In the genomic region with DNA sequence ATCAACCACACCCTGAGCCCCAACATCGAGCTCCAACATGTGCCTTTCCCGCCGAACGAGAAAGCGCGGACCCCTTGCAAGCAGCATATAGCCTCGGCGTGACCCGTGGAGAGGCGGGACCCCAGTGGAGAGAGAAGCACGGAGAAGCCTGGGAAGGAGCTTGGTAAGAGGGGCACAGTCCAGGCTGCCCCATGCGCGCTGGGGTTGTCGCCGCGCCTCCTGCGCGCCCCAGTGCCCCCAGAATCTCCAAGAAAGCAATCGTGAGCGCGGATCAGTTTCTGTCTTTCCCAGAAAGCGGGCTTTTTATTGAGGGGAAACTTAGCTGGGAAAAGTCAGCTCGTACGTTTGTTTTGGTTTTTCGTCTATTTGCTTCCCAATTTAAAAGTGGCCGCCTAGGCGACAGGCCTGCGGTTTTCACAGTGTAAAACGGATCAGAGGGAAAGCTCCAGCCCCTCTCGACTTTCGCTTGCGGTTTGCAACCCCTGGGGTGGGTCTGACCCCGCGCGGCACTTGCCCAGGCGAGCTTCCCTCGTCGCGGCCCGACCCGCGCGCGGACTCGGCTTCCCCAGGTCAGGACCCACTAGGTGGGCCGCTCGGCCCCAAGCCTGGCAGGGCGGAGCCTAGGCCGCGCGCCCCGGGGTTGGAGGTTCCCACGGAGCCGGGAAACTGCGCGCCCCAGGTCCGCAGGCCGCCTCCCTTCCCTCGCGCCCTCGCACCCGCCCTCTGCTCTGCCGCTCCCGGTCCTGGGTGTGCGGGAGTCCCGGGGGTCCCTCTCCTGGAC, we compare ENCODE assay signal across 1 cellular context.
TF ChIP-seq lines count a peak whose summit lies in the region.

No MANE protein-coding gene starts in this region.

TF ChIP-seq in WTC11, 78 proteins besides CTCF, POLR2A, EP300 and RAD21 (continued from another document and continues in another):
- TF ChIP-seq, protein P1, sequence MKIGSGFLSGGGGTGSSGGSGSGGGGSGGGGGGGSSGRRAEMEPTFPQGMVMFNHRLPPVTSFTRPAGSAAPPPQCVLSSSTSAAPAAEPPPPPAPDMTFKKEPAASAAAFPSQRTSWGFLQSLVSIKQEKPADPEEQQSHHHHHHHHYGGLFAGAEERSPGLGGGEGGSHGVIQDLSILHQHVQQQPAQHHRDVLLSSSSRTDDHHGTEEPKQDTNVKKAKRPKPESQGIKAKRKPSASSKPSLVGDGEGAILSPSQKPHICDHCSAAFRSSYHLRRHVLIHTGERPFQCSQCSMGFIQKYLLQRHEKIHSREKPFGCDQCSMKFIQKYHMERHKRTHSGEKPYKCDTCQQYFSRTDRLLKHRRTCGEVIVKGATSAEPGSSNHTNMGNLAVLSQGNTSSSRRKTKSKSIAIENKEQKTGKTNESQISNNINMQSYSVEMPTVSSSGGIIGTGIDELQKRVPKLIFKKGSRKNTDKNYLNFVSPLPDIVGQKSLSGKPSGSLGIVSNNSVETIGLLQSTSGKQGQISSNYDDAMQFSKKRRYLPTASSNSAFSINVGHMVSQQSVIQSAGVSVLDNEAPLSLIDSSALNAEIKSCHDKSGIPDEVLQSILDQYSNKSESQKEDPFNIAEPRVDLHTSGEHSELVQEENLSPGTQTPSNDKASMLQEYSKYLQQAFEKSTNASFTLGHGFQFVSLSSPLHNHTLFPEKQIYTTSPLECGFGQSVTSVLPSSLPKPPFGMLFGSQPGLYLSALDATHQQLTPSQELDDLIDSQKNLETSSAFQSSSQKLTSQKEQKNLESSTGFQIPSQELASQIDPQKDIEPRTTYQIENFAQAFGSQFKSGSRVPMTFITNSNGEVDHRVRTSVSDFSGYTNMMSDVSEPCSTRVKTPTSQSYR (CRISPR knock-in tag; IDR thresholded peaks at IDR 0.05) = no peak
- TF ChIP-seq ZNF219 (CRISPR knock-in tag; IDR thresholded peaks at IDR 0.05; ENCODE audit: borderline replicate concordance) (no peak), CREB1 (CRISPR knock-in tag; IDR thresholded peaks at IDR 0.05) (no peak), ATF1 (CRISPR knock-in tag; IDR thresholded peaks at IDR 0.05) (no peak), TEAD1 (CRISPR knock-in tag; IDR thresholded peaks at IDR 0.05) (no peak), JUN (CRISPR knock-in tag; IDR thresholded peaks at IDR 0.05) (no peak), ETV6 (CRISPR knock-in tag; IDR thresholded peaks at IDR 0.05) (0 out of 2 replicates have a peak, but pooled peaks have one; percentile 42), TEAD4 (CRISPR knock-in tag; IDR thresholded peaks at IDR 0.05) (no peak), IRF2 (CRISPR knock-in tag; IDR thresholded peaks at IDR 0.05; ENCODE audit: borderline replicate concordance, low read depth) (no peak), HMGA2 (CRISPR knock-in tag; IDR thresholded peaks at IDR 0.05) (no peak), EMX1 (CRISPR knock-in tag; IDR thresholded peaks at IDR 0.05) (no peak), NFYB (CRISPR knock-in tag; conservative IDR thresholded peaks at IDR 0.05; ENCODE audit: low read depth) (no peak), TCF7 (CRISPR knock-in tag; IDR thresholded peaks at IDR 0.05; ENCODE audit: low read depth) (no peak), ESRRA (CRISPR knock-in tag; IDR thresholded peaks at IDR 0.05; ENCODE audit: borderline replicate concordance) (0 out of 2 replicates have a peak, but pooled peaks have one; percentile 20), RELA (CRISPR knock-in tag; IDR thresholded peaks at IDR 0.05; ENCODE audit: borderline replicate concordance) (0 out of 2 replicates have a peak, but pooled peaks have one; percentile 43), TP53 (CRISPR knock-in tag; IDR thresholded peaks at IDR 0.05) (no peak), SOX15 (CRISPR knock-in tag; IDR thresholded peaks at IDR 0.05) (no peak)
- TF ChIP-seq, protein P2, sequence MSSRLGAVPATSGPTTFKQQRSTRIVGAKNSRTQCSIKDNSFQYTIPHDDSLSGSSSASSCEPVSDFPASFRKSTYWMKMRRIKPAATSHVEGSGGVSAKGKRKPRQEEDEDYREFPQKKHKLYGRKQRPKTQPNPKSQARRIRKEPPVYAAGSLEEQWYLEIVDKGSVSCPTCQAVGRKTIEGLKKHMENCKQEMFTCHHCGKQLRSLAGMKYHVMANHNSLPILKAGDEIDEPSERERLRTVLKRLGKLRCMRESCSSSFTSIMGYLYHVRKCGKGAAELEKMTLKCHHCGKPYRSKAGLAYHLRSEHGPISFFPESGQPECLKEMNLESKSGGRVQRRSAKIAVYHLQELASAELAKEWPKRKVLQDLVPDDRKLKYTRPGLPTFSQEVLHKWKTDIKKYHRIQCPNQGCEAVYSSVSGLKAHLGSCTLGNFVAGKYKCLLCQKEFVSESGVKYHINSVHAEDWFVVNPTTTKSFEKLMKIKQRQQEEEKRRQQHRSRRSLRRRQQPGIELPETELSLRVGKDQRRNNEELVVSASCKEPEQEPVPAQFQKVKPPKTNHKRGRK (CRISPR knock-in tag; IDR thresholded peaks at IDR 0.05; ENCODE audit: borderline replicate concordance) = no peak
- TF ChIP-seq, protein P3, sequence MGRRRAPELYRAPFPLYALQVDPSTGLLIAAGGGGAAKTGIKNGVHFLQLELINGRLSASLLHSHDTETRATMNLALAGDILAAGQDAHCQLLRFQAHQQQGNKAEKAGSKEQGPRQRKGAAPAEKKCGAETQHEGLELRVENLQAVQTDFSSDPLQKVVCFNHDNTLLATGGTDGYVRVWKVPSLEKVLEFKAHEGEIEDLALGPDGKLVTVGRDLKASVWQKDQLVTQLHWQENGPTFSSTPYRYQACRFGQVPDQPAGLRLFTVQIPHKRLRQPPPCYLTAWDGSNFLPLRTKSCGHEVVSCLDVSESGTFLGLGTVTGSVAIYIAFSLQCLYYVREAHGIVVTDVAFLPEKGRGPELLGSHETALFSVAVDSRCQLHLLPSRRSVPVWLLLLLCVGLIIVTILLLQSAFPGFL (CRISPR knock-in tag; IDR thresholded peaks at IDR 0.05; ENCODE audit: borderline replicate concordance) = no peak
- TF ChIP-seq, protein P4, sequence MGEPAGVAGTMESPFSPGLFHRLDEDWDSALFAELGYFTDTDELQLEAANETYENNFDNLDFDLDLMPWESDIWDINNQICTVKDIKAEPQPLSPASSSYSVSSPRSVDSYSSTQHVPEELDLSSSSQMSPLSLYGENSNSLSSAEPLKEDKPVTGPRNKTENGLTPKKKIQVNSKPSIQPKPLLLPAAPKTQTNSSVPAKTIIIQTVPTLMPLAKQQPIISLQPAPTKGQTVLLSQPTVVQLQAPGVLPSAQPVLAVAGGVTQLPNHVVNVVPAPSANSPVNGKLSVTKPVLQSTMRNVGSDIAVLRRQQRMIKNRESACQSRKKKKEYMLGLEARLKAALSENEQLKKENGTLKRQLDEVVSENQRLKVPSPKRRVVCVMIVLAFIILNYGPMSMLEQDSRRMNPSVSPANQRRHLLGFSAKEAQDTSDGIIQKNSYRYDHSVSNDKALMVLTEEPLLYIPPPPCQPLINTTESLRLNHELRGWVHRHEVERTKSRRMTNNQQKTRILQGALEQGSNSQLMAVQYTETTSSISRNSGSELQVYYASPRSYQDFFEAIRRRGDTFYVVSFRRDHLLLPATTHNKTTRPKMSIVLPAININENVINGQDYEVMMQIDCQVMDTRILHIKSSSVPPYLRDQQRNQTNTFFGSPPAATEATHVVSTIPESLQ (CRISPR knock-in tag; IDR thresholded peaks at IDR 0.05) = no peak
- TF ChIP-seq, protein P5, sequence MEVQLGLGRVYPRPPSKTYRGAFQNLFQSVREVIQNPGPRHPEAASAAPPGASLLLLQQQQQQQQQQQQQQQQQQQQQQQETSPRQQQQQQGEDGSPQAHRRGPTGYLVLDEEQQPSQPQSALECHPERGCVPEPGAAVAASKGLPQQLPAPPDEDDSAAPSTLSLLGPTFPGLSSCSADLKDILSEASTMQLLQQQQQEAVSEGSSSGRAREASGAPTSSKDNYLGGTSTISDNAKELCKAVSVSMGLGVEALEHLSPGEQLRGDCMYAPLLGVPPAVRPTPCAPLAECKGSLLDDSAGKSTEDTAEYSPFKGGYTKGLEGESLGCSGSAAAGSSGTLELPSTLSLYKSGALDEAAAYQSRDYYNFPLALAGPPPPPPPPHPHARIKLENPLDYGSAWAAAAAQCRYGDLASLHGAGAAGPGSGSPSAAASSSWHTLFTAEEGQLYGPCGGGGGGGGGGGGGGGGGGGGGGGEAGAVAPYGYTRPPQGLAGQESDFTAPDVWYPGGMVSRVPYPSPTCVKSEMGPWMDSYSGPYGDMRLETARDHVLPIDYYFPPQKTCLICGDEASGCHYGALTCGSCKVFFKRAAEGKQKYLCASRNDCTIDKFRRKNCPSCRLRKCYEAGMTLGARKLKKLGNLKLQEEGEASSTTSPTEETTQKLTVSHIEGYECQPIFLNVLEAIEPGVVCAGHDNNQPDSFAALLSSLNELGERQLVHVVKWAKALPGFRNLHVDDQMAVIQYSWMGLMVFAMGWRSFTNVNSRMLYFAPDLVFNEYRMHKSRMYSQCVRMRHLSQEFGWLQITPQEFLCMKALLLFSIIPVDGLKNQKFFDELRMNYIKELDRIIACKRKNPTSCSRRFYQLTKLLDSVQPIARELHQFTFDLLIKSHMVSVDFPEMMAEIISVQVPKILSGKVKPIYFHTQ (CRISPR knock-in tag; IDR thresholded peaks at IDR 0.05) = no peak
- TF ChIP-seq, protein P6, sequence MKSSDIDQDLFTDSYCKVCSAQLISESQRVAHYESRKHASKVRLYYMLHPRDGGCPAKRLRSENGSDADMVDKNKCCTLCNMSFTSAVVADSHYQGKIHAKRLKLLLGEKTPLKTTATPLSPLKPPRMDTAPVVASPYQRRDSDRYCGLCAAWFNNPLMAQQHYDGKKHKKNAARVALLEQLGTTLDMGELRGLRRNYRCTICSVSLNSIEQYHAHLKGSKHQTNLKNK (CRISPR knock-in tag; IDR thresholded peaks at IDR 0.05) = no peak
- TF ChIP-seq, protein P7, sequence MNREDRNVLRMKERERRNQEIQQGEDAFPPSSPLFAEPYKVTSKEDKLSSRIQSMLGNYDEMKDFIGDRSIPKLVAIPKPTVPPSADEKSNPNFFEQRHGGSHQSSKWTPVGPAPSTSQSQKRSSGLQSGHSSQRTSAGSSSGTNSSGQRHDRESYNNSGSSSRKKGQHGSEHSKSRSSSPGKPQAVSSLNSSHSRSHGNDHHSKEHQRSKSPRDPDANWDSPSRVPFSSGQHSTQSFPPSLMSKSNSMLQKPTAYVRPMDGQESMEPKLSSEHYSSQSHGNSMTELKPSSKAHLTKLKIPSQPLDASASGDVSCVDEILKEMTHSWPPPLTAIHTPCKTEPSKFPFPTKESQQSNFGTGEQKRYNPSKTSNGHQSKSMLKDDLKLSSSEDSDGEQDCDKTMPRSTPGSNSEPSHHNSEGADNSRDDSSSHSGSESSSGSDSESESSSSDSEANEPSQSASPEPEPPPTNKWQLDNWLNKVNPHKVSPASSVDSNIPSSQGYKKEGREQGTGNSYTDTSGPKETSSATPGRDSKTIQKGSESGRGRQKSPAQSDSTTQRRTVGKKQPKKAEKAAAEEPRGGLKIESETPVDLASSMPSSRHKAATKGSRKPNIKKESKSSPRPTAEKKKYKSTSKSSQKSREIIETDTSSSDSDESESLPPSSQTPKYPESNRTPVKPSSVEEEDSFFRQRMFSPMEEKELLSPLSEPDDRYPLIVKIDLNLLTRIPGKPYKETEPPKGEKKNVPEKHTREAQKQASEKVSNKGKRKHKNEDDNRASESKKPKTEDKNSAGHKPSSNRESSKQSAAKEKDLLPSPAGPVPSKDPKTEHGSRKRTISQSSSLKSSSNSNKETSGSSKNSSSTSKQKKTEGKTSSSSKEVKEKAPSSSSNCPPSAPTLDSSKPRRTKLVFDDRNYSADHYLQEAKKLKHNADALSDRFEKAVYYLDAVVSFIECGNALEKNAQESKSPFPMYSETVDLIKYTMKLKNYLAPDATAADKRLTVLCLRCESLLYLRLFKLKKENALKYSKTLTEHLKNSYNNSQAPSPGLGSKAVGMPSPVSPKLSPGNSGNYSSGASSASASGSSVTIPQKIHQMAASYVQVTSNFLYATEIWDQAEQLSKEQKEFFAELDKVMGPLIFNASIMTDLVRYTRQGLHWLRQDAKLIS (CRISPR knock-in tag; IDR thresholded peaks at IDR 0.05; ENCODE audit: borderline replicate concordance) = no peak
- TF ChIP-seq, protein P8, sequence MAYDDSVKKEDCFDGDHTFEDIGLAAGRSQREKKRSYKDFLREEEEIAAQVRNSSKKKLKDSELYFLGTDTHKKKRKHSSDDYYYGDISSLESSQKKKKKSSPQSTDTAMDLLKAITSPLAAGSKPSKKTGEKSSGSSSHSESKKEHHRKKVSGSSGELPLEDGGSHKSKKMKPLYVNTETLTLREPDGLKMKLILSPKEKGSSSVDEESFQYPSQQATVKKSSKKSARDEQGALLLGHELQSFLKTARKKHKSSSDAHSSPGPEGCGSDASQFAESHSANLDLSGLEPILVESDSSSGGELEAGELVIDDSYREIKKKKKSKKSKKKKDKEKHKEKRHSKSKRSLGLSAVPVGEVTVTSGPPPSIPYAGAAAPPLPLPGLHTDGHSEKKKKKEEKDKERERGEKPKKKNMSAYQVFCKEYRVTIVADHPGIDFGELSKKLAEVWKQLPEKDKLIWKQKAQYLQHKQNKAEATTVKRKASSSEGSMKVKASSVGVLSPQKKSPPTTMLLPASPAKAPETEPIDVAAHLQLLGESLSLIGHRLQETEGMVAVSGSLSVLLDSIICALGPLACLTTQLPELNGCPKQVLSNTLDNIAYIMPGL (CRISPR knock-in tag; IDR thresholded peaks at IDR 0.05) = peak; percentile 25; the same call in 1 of the 2 replicates
- TF ChIP-seq, protein P9, sequence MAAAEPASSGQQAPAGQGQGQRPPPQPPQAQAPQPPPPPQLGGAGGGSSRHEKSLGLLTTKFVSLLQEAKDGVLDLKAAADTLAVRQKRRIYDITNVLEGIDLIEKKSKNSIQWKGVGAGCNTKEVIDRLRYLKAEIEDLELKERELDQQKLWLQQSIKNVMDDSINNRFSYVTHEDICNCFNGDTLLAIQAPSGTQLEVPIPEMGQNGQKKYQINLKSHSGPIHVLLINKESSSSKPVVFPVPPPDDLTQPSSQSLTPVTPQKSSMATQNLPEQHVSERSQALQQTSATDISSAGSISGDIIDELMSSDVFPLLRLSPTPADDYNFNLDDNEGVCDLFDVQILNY (CRISPR knock-in tag; IDR thresholded peaks at IDR 0.05) = no peak
- TF ChIP-seq, protein P10, sequence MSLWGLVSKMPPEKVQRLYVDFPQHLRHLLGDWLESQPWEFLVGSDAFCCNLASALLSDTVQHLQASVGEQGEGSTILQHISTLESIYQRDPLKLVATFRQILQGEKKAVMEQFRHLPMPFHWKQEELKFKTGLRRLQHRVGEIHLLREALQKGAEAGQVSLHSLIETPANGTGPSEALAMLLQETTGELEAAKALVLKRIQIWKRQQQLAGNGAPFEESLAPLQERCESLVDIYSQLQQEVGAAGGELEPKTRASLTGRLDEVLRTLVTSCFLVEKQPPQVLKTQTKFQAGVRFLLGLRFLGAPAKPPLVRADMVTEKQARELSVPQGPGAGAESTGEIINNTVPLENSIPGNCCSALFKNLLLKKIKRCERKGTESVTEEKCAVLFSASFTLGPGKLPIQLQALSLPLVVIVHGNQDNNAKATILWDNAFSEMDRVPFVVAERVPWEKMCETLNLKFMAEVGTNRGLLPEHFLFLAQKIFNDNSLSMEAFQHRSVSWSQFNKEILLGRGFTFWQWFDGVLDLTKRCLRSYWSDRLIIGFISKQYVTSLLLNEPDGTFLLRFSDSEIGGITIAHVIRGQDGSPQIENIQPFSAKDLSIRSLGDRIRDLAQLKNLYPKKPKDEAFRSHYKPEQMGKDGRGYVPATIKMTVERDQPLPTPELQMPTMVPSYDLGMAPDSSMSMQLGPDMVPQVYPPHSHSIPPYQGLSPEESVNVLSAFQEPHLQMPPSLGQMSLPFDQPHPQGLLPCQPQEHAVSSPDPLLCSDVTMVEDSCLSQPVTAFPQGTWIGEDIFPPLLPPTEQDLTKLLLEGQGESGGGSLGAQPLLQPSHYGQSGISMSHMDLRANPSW (CRISPR knock-in tag; conservative IDR thresholded peaks at IDR 0.05; ENCODE audit: low read depth) = no peak
- TF ChIP-seq, protein P11, sequence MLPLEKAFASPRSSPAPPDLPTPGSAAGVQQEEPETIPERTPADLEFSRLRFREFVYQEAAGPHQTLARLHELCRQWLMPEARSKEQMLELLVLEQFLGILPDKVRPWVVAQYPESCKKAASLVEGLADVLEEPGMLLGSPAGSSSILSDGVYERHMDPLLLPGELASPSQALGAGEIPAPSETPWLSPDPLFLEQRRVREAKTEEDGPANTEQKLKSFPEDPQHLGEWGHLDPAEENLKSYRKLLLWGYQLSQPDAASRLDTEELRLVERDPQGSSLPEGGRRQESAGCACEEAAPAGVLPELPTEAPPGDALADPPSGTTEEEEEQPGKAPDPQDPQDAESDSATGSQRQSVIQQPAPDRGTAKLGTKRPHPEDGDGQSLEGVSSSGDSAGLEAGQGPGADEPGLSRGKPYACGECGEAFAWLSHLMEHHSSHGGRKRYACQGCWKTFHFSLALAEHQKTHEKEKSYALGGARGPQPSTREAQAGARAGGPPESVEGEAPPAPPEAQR (CRISPR knock-in tag; IDR thresholded peaks at IDR 0.05) = no peak
